Comparison of ENCODE assay signal across 19 cellular contexts in genomic region chr10:86023336-86023735, GRCh38.
"Had no signal": no experiment of that assay in that cellular context is flagged by ENCODE, and none has a peak within 500 bp of the region (broad histone marks: within the 10 kb centered on the region; RNA-seq: fewer than 3 reads in every experiment).

No MANE protein-coding gene starts in this region.

- H3K9ac ChIP-seq: SK-N-SH had no signal

- H3K4me3 Mint-ChIP-seq: activated CD8-positive, alpha-beta T cell treated with anti-CD3 and anti-CD28 coated beads, Interleukin-2, amount 10 ng/mL, durations not matched to agents 7 days and 5 days; activated naive CD8-positive, alpha-beta T cell treated with anti-CD3 and anti-CD28 coated beads, Interleukin-2, amount 10 ng/mL, durations not matched to agents 7 days and 5 days had no signal

- H3K4me1 ChIP-seq: adrenal gland, SJCRH30 had no signal

- H3K4me2 ChIP-seq: SK-N-SH had no signal

- H3K36me3 ChIP-seq: adrenal gland, SJCRH30 had no signal

- ATAC-seq: activated CD4-positive, CD25-positive, alpha-beta regulatory T cell treated with anti-CD3 and anti-CD28 coated beads, Interleukin-2, amount 50 U/mL, for 24 hours; activated CD8-positive, alpha-beta T cell treated with anti-CD3 and anti-CD28 coated beads, Interleukin-2, amount 10 ng/mL, durations not matched to agents 7 days and 5 days had no signal

- H3K9me3 ChIP-seq: adrenal gland, SJCRH30, SK-N-SH had no signal

- H3K27ac Mint-ChIP-seq: activated CD8-positive, alpha-beta T cell treated with anti-CD3 and anti-CD28 coated beads, Interleukin-2, amount 10 ng/mL, durations not matched to agents 7 days and 5 days; activated naive CD8-positive, alpha-beta T cell treated with anti-CD3 and anti-CD28 coated beads, Interleukin-2, amount 10 ng/mL, durations not matched to agents 7 days and 5 days had no signal

- DNase-seq: activated CD4-positive, alpha-beta T cell treated with anti-CD3 and anti-CD28 coated beads for 4 hours; activated CD8-positive, alpha-beta memory T cell treated with anti-CD3 and anti-CD28 coated beads, Interleukin-2, amount 50 U/mL, for 48 hours; activated CD8-positive, alpha-beta T cell treated with anti-CD3 and anti-CD28 coated beads, Interleukin-2, amount 10 ng/mL, durations not matched to agents 7 days and 5 days; activated naive CD4-positive, alpha-beta T cell treated with anti-CD3 and anti-CD28 coated beads, Interleukin-2, amount 50 U/mL, for 16 hours; activated naive CD8-positive, alpha-beta T cell treated with anti-CD3 and anti-CD28 coated beads, Interleukin-2, amount 10 ng/mL, durations not matched to agents 7 days and 5 days; activated T-cell treated with anti-CD3 and anti-CD28 coated beads, Interleukin-2, amount 50 U/mL, for 1 hour; adrenal gland; anterior cingulate cortex; MM.1S; NCI-H1105 treated with DMSO at 0.1 percent for 48 hours; NCI-H1436 treated with DMSO at 0.1 percent for 48 hours; NCI-H187; NCI-H2081; NCI-H446; NCI-H524; SJCRH30; SK-N-SH; T-helper 1 cell had no signal

- H3K4me1 Mint-ChIP-seq: activated naive CD8-positive, alpha-beta T cell treated with anti-CD3 and anti-CD28 coated beads, Interleukin-2, amount 10 ng/mL, durations not matched to agents 7 days and 5 days had no signal

- H3K9me3 Mint-ChIP-seq: activated naive CD8-positive, alpha-beta T cell treated with anti-CD3 and anti-CD28 coated beads, Interleukin-2, amount 10 ng/mL, durations not matched to agents 7 days and 5 days had no signal

- H3K4me3 ChIP-seq: adrenal gland, SJCRH30 had no signal

- H3K27ac ChIP-seq: adrenal gland, SJCRH30 had no signal

- H3K27me3 ChIP-seq: adrenal gland, SJCRH30 had no signal

- H3K36me3 Mint-ChIP-seq: activated naive CD8-positive, alpha-beta T cell treated with anti-CD3 and anti-CD28 coated beads, Interleukin-2, amount 10 ng/mL, durations not matched to agents 7 days and 5 days had no signal
